ENCODE assay signal across 18 cellular contexts in the genomic region with DNA sequence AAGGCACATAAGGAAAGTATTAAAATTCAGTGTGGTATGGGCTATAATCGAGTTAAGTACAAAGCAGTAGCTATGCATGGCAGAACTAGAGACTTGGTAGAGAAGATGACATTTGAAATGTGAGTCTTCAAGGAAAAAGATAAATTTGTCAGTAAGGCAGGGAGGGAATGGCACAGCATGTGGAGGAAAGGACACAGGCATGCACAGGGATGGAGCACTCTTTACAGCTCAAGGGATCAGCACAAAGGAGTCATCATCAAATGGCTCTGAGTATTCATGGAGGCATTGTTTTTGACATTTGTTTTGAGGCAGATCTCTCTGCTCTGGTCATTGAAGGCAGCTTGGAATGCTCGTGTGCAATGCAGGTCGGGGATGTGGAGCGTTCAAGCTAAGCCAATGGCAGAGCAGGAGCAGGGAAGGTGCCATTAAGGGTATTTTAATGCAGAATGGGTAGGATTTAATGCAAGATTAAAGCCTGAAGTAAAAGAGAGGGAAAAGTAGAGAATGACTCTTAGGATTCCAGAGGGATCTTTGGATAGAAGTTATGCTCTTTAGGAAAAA.
A peak's percentile ranks its signal among the peaks of the same experiment; 100 is the strongest.
DNase-seq lines count a peak whose midpoint lies in the region; ATAC-seq, FAIRE-seq and TF ChIP-seq lines count a peak whose summit lies in the region.
"Had no signal": no experiment of that assay in that cellular context is flagged by ENCODE, and none has a peak within 500 bp of the region (broad histone marks: within the 10 kb centered on the region; RNA-seq: fewer than 3 reads in every experiment).

No MANE protein-coding gene starts in this region.

- no peak overlapping the region for H4K91ac ChIP-seq in H1 (replicated peaks; ENCODE audit: insufficient read length, low read length)

- POLR2A ChIA-PET in H1 (lab: Charles Lee; ENCODE audit: partially characterized antibody), result no interaction called here

- H3K27ac ChIP-seq in H1 (ENCODE audit: low read depth, low read length), result no peak overlapping the region
- H3K27ac ChIP-seq in hepatocyte, result no peak overlapping the region
- H3K27ac ChIP-seq: GM23248 had no signal

- H3K9me2 ChIP-seq in hepatocyte (replicated peaks; ENCODE audit: insufficient read depth), result no peaks in the 10 kb centered on the region

- H3K56ac ChIP-seq in H1 (replicated peaks; ENCODE audit: insufficient read length, low read depth, low read length), result no peak overlapping the region

- H4K5ac ChIP-seq in H1 (ENCODE audit: insufficient read length, low read depth, low read length), result no peak overlapping the region

- no peaks in the 10 kb centered on the region for H3K4me1 Mint-ChIP-seq in activated T-cell treated with anti-CD3 and anti-CD28 coated beads, Interleukin-2, amount 50 U/mL, for 72 hours (ENCODE audit: low read depth)
- H3K4me1 Mint-ChIP-seq: CD4-positive, alpha-beta memory T cell had no signal

- CTCF ChIA-PET in H1 (lab: Charles Lee; ENCODE audit: partially characterized antibody), result no interaction called here

- H2AK5ac ChIP-seq in H1 (ENCODE audit: low read depth, low read length), result no peak overlapping the region

- TF ChIP-seq POLR2A in H1 (IDR thresholded peaks at IDR 0.05; ENCODE audit: control extremely low read depth in 1 of 2, low read depth in 2 of 2, low read length in 2 of 2), result no peak

- no peak overlapping the region for H2BK120ac ChIP-seq in H1 (replicated peaks; ENCODE audit: low read depth, low read length)

- H3K9ac ChIP-seq in NT2/D1 (ENCODE audit: insufficient read length, low read depth) (no peak overlapping the region), H1 (replicated peaks in 1 of 4; ENCODE audit: extremely low read depth in 1 of 4, low read depth in 3 of 4, low read length in 3 of 4) (no peak overlapping the region)
- H3K9ac ChIP-seq: GM23248 had no signal

- H2BK12ac ChIP-seq in H1 (ENCODE audit: low read depth, low read length), result no peak overlapping the region

- H3K4ac ChIP-seq in H1 (replicated peaks; ENCODE audit: insufficient read length, low read depth, low read length), result no peak overlapping the region

- TF ChIP-seq EP300 in H1 (IDR thresholded peaks at IDR 0.05; ENCODE audit: borderline replicate concordance in 1 of 2, low read depth in 2 of 2, low read length in 2 of 2), result no peak

- ATAC-seq in activated T-cell treated with anti-CD3 and anti-CD28 coated beads, Interleukin-2, amount 50 U/mL, for 72 hours (replicated peaks in 1 of 2), result no peak
- ATAC-seq: HCT116 had no signal

- no peak overlapping the region for H3K14ac ChIP-seq in H1 (ENCODE audit: insufficient read length)

- TF ChIP-seq RAD21 in H1 (IDR thresholded peaks at IDR 0.05 in 1 of 2, conservative IDR thresholded peaks at IDR 0.05 in 1 of 2; ENCODE audit: low read depth in 2 of 2, low read length in 2 of 2), result no peak

- peak; percentile 66 for DNase-seq in NT2/D1 (ENCODE audit: low read depth, low spot score)
- DNase-seq in H1 (ENCODE audit: low read depth in 1 of 2, low spot score in 2 of 2), result no peak
- peak; percentile 38 for DNase-seq in iPS-NIHi11 (ENCODE audit: low spot score)
- DNase-seq in activated T-cell treated with anti-CD3 and anti-CD28 coated beads, Interleukin-2, amount 50 U/mL, for 72 hours, result no peak
- no peak for DNase-seq in hepatocyte (ENCODE audit: low spot score)
- no peak for DNase-seq in NCI-H748 treated with DMSO at 0.1 percent for 48 hours (lab: John Stamatoyannopoulos, UW)
- DNase-seq: C1 segment of cervical spinal cord; Calu3; CD4-positive, alpha-beta memory T cell; COR-L47; DMS53; DND-41; GM23248; H7 had no signal

- H3K79me1 ChIP-seq in H1 (ENCODE audit: low read depth, low read length), result no peaks in the 10 kb centered on the region

- WGBS in H1 (ENCODE audit: extremely low coverage in 1 of 2, insufficient coverage in 1 of 2, insufficient read length in 1 of 2, insufficient replicate concordance in 2 of 2, low coverage in 1 of 2, low lambda C conversion rate in 2 of 2, missing lambda C conversion rate in 1 of 2), 2 experiments, result 79% methylated on average over 4 of the region's 4 CpGs; no CpG with 5 or more reads in 1 of the 2 experiments
- 77% methylated on average over 4 of the region's 4 CpGs for WGBS in hepatocyte (ENCODE audit: low lambda C conversion rate, missing lambda C conversion rate)

- H3K9me3 ChIP-seq in NT2/D1 (ENCODE audit: insufficient read depth, low read length), result peaks cover 29% of the 10 kb centered on the region
- H3K9me3 ChIP-seq in H1 (ENCODE audit: insufficient read depth in 2 of 2, low read depth in 1 of 2, low read length in 1 of 2), result peaks cover 14 to 17% of the 10 kb centered on the region in 2 experiments; a peak in 3 of 4 replicates
- no peaks in the 10 kb centered on the region for H3K9me3 ChIP-seq in hepatocyte (ENCODE audit: low read depth)

- H3K4me2 ChIP-seq in H1 (ENCODE audit: insufficient read depth in 1 of 2, low read depth in 2 of 2, low read length in 2 of 2) (peak overlapping the region in 1 of 2 experiments; percentile 24; a peak in 1 of 4 replicates), hepatocyte (no peak overlapping the region)

- H3K36me3 ChIP-seq in NT2/D1 (ENCODE audit: insufficient read depth, insufficient read length, low read length) (no peaks in the 10 kb centered on the region), H1 (ENCODE audit: control insufficient read depth in 2 of 4, insufficient read depth in 4 of 4, low read length in 3 of 4) (no peaks in the 10 kb centered on the region; a peak in 1 of 8 replicates), hepatocyte (replicated peaks; ENCODE audit: insufficient read depth, low read depth) (no peaks in the 10 kb centered on the region)

- H3K23me2 ChIP-seq in H1 (ENCODE audit: low read depth, low read length), result no peaks in the 10 kb centered on the region

- peaks cover 32% of the 10 kb centered on the region for H3K27me3 Mint-ChIP-seq in activated T-cell treated with anti-CD3 and anti-CD28 coated beads, Interleukin-2, amount 50 U/mL, for 72 hours (ENCODE audit: low read depth)

- H3K27me3 ChIP-seq in NT2/D1 (ENCODE audit: insufficient read depth, insufficient read length), result no peaks in the 10 kb centered on the region
- peaks cover 0 to 1% (median 0%) of the 10 kb centered on the region in 4 experiments; a peak in 1 of 7 replicates for H3K27me3 ChIP-seq in H1 (replicated peaks in 1 of 4; ENCODE audit: control insufficient read depth in 3 of 4, extremely low read depth in 1 of 4, insufficient read depth in 3 of 4, low read length in 3 of 4)
- H3K27me3 ChIP-seq in hepatocyte, result no peaks in the 10 kb centered on the region

- H4K8ac ChIP-seq in H1 (ENCODE audit: extremely low read depth, insufficient read depth, low read length), result no peak overlapping the region

- H3K4me3 ChIP-seq in NT2/D1 (ENCODE audit: insufficient read length, low read depth) (no peak overlapping the region), H1 (ENCODE audit: extremely low read depth in 1 of 4, insufficient read depth in 2 of 4, low read depth in 3 of 4, low read length in 4 of 4) (no peak overlapping the region), hepatocyte (no peak overlapping the region)
- H3K4me3 ChIP-seq: GM23248 had no signal

- H2BK5ac ChIP-seq in H1 (ENCODE audit: low read depth, low read length), result no peak overlapping the region

- H4K20me1 ChIP-seq in H1 (replicated peaks in 1 of 2; ENCODE audit: control insufficient read depth in 1 of 2, insufficient read depth in 2 of 2, low read length in 2 of 2), result no peaks in the 10 kb centered on the region
- no peaks in the 10 kb centered on the region for H4K20me1 ChIP-seq in hepatocyte (ENCODE audit: insufficient read depth, poor library complexity, severe bottlenecking)

- H3K18ac ChIP-seq in H1 (ENCODE audit: extremely low read depth, low read length), result no peak overlapping the region

- H2AFZ ChIP-seq in H1 (ENCODE audit: low read length) (no peak overlapping the region), hepatocyte (no peak overlapping the region)
- H2AFZ ChIP-seq: GM23248 had no signal

- no peak for TF ChIP-seq CTCF in H1 (IDR thresholded peaks at IDR 0.05; ENCODE audit: control extremely low read depth in 1 of 3, insufficient read depth in 1 of 3, low read depth in 1 of 3, low read length in 3 of 3)
- no peak for TF ChIP-seq CTCF in hepatocyte (IDR thresholded peaks at IDR 0.05; ENCODE audit: poor library complexity)

- H3K9me3 Mint-ChIP-seq in activated T-cell treated with anti-CD3 and anti-CD28 coated beads, Interleukin-2, amount 50 U/mL, for 72 hours, result peaks cover 13% of the 10 kb centered on the region in 2 donors

- no peak overlapping the region for H3K27ac Mint-ChIP-seq in activated T-cell treated with anti-CD3 and anti-CD28 coated beads, Interleukin-2, amount 50 U/mL, for 72 hours
- H3K27ac Mint-ChIP-seq: CD4-positive, alpha-beta memory T cell had no signal

- H3K23ac ChIP-seq in H1 (ENCODE audit: insufficient read length), result no peak overlapping the region

- no peak overlapping the region for H3K4me3 Mint-ChIP-seq in activated T-cell treated with anti-CD3 and anti-CD28 coated beads, Interleukin-2, amount 50 U/mL, for 72 hours
- H3K4me3 Mint-ChIP-seq: CD4-positive, alpha-beta memory T cell had no signal

- H2BK15ac ChIP-seq in H1 (ENCODE audit: low read length), result no peak overlapping the region

- H3K79me2 ChIP-seq in H1 (ENCODE audit: control insufficient read depth in 1 of 2, insufficient read depth in 2 of 2, low read length in 2 of 2), result no peaks in the 10 kb centered on the region
- no peaks in the 10 kb centered on the region for H3K79me2 ChIP-seq in hepatocyte

- H3K36me3 Mint-ChIP-seq in activated T-cell treated with anti-CD3 and anti-CD28 coated beads, Interleukin-2, amount 50 U/mL, for 72 hours (ENCODE audit: insufficient read depth in 2 of 2), result peaks cover 4 to 12% of the 10 kb centered on the region in 2 donors

- no peak overlapping the region for H2BK20ac ChIP-seq in H1 (ENCODE audit: low read length)

- no peak for FAIRE-seq in H1 (lab: Jason Lieb, UNC)
- FAIRE-seq: G401.6, GM12892, GM19239 had no signal

- H3K4me1 ChIP-seq in NT2/D1 (ENCODE audit: insufficient read depth, insufficient read length) (no peaks in the 10 kb centered on the region), H1 (replicated peaks in 1 of 4; ENCODE audit: control insufficient read depth in 3 of 4, insufficient read depth in 4 of 4, low read length in 3 of 4) (peaks cover 0 to 5% (median 2%) of the 10 kb centered on the region in 4 experiments; a peak in 2 of 7 replicates), hepatocyte (ENCODE audit: insufficient read depth) (no peaks in the 10 kb centered on the region)

TF ChIP-seq in H1, 55 proteins besides CTCF, POLR2A, EP300 and RAD21 (continues in another document):
- TF ChIP-seq, protein P1, sequence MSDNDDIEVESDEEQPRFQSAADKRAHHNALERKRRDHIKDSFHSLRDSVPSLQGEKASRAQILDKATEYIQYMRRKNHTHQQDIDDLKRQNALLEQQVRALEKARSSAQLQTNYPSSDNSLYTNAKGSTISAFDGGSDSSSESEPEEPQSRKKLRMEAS (IDR thresholded peaks at IDR 0.05), result peak; percentile 23; the same call in 1 of the 2 replicates
- TF ChIP-seq POU5F1 (IDR thresholded peaks at IDR 0.05; ENCODE audit: low read depth, low read length), result no peak
- TF ChIP-seq SUZ12 (IDR thresholded peaks at IDR 0.05; ENCODE audit: low read length), result no peak
- no peak for TF ChIP-seq EGR1 (IDR thresholded peaks at IDR 0.05; ENCODE audit: borderline replicate concordance, low read depth, low read length)

Comparison
In these comparisons a context has a peak if more than half of its experiments do, and no peak if none do; other contexts are left out.
1. DNase-seq: peak in NT2/D1 (single experiment) and iPS-NIHi11 (single experiment); none in H1 (0 of 2), activated T-cell treated with anti-CD3 and anti-CD28 coated beads, Interleukin-2, amount 50 U/mL, for 72 hours (0 of 2), hepatocyte (single experiment) and NCI-H748 treated with DMSO at 0.1 percent for 48 hours (single experiment).